8 cellular contexts compared by ENCODE assay signal in the genomic region with DNA sequence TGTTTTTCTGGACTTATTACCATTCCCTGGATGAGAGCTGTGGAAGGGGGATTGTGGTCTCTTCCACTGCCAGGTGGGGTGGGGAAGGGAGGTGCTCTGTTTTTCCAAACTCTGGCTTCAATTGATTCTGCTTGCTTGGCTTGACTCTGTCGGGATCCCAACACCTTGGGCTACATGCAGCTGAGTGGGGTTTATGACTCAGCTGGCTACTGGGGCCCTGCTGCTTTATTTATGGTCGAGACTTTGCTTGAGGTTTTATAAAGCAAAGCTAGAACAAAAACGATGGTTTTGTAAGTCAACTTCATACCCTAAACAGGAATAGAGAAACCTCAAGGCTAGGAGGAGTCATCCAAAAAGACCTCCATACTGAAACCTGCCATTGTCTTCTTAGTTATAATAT.
A peak's percentile ranks its signal among the peaks of the same experiment; 100 is the strongest.
DNase-seq lines count a peak whose midpoint lies in the region; ATAC-seq and TF ChIP-seq lines count a peak whose summit lies in the region.

No MANE protein-coding gene starts in this region.

- in situ Hi-C loops in transverse colon (cut with MboI; ENCODE audit: low pct_ligation_motif_present in 1 of 4, low pct_unique_long_range_greater_than_20kb in 1 of 4, low sequenced_read_pairs in 3 of 4): no loop called here

- H3K4me1 ChIP-seq in ascending aorta (peaks cover 28 to 75% of the 10 kb centered on the region in 2 donors), transverse colon (peaks cover 12 to 39% (median 26%) of the 10 kb centered on the region in 4 donors)

- H3K4me1 Mint-ChIP-seq in activated CD4-positive, alpha-beta T cell treated with anti-CD3 and anti-CD28 coated beads, Interleukin-2, amount 10 ng/mL, durations not matched to agents 24 days and 14 days: peaks cover 28% of the 10 kb centered on the region
- peaks cover 23 to 39% of the 10 kb centered on the region in 2 donors for H3K4me1 Mint-ChIP-seq in stimulated activated naive B cell treated with anti-CD40 and anti-IgM and Interleukin-4, amounts not matched to agents 10 μg/mL and 1 μg/mL and 100 μg/mL, for 72 hours

- no peaks in the 10 kb centered on the region for H3K9me3 ChIP-seq in ascending aorta
- H3K9me3 ChIP-seq in transverse colon: no peaks in the 10 kb centered on the region

- 59 to 76% methylated on average over 3 of the region's 3 CpGs for WGBS in transverse colon (ENCODE audit: low coverage in 1 of 2), 2 donors

- H3K9me3 Mint-ChIP-seq in activated CD4-positive, alpha-beta T cell treated with anti-CD3 and anti-CD28 coated beads, Interleukin-2, amount 10 ng/mL, durations not matched to agents 24 days and 14 days: no peaks in the 10 kb centered on the region
- no peaks in the 10 kb centered on the region for H3K9me3 Mint-ChIP-seq in stimulated activated naive B cell treated with anti-CD40 and anti-IgM and Interleukin-4, amounts not matched to agents 10 μg/mL and 1 μg/mL and 100 μg/mL, for 72 hours

- TF ChIP-seq EP300 in transverse colon (IDR thresholded peaks at IDR 0.05; ENCODE audit: low read depth): no peak

- H3K36me3 ChIP-seq in ascending aorta (no peaks in the 10 kb centered on the region), transverse colon (no peaks in the 10 kb centered on the region)

- peaks cover 36% of the 10 kb centered on the region for H3K36me3 Mint-ChIP-seq in activated CD4-positive, alpha-beta T cell treated with anti-CD3 and anti-CD28 coated beads, Interleukin-2, amount 10 ng/mL, durations not matched to agents 24 days and 14 days (ENCODE audit: low read depth)
- H3K36me3 Mint-ChIP-seq in stimulated activated naive B cell treated with anti-CD40 and anti-IgM and Interleukin-4, amounts not matched to agents 10 μg/mL and 1 μg/mL and 100 μg/mL, for 72 hours: peaks cover 32 to 56% of the 10 kb centered on the region in 2 donors

- H3K27ac ChIP-seq in ascending aorta: peak overlapping the region; percentile 94 to 96
- H3K27ac ChIP-seq in transverse colon: no peak overlapping the region

- TF ChIP-seq CTCF in ascending aorta (IDR thresholded peaks at IDR 0.05) (no peak), transverse colon (IDR thresholded peaks at IDR 0.05) (no peak)

- no peak overlapping the region for H3K4me3 Mint-ChIP-seq in activated CD4-positive, alpha-beta T cell treated with anti-CD3 and anti-CD28 coated beads, Interleukin-2, amount 10 ng/mL, durations not matched to agents 24 days and 14 days
- no peak overlapping the region for H3K4me3 Mint-ChIP-seq in stimulated activated naive B cell treated with anti-CD40 and anti-IgM and Interleukin-4, amounts not matched to agents 10 μg/mL and 1 μg/mL and 100 μg/mL, for 72 hours

- TF ChIP-seq POLR2A in transverse colon (IDR thresholded peaks at IDR 0.05): no peak

- H3K4me3 ChIP-seq in ascending aorta (peak overlapping the region in 1 of 2 donors; percentile 53), transverse colon (no peak overlapping the region)

- peak; percentile 46 for ATAC-seq in HG03565 (IDR thresholded peaks at IDR 0.05; ENCODE audit: unreplicated experiment)
- ATAC-seq in stimulated activated naive B cell treated with anti-CD40 and anti-IgM and Interleukin-4, amounts not matched to agents 10 μg/mL and 1 μg/mL and 100 μg/mL, for 72 hours (replicated peaks): peak; percentile 86 to 88

- H3K27ac Mint-ChIP-seq in activated CD4-positive, alpha-beta T cell treated with anti-CD3 and anti-CD28 coated beads, Interleukin-2, amount 10 ng/mL, durations not matched to agents 24 days and 14 days: peak overlapping the region; percentile 45
- no peak overlapping the region for H3K27ac Mint-ChIP-seq in stimulated activated naive B cell treated with anti-CD40 and anti-IgM and Interleukin-4, amounts not matched to agents 10 μg/mL and 1 μg/mL and 100 μg/mL, for 72 hours

- intact Hi-C loops in activated CD4-positive, alpha-beta T cell treated with anti-CD3 and anti-CD28 coated beads, Interleukin-2, amount 10 ng/mL, durations not matched to agents 24 days and 14 days (cut with micrococcal nuclease): loop anchor here (1.0 to 5.0 kb wide), 5 partner anchors 37 to 205 kb away; partner anchors contain the start of gene AOPEP
- intact Hi-C loops in ascending aorta (cut with DNase I): loop anchor here (5.0 kb wide), 1 partner anchor 220 kb away; no protein-coding TSS in a partner anchor
- intact Hi-C loops in transverse colon (cut with DNase I; ENCODE audit: low total_unique reads): no loop called here

- peak; percentile 63 for DNase-seq in activated CD4-positive, alpha-beta T cell treated with anti-CD3 and anti-CD28 coated beads, Interleukin-2, amount 10 ng/mL, durations not matched to agents 24 days and 14 days
- DNase-seq in activated CD4-positive, alpha-beta T cell treated with anti-CD3 and anti-CD28 coated beads, Interleukin-2, amount 50 U/mL, for 4 hours: no peak
- DNase-seq in ascending aorta (ENCODE audit: low spot score in 2 of 2) (no peak), NCI-H510A (lab: John Stamatoyannopoulos, UW) (no peak), NCI-H1694 treated with DMSO at 0.1 percent for 48 hours (lab: John Stamatoyannopoulos, UW) (no peak), transverse colon (no peak)
- no peak for DNase-seq in stimulated activated naive B cell treated with anti-CD40 and anti-IgM and Interleukin-4, amounts not matched to agents 10 μg/mL and 1 μg/mL and 100 μg/mL, for 72 hours

- H3K27me3 ChIP-seq in ascending aorta: no peaks in the 10 kb centered on the region
- H3K27me3 ChIP-seq in transverse colon: no peaks in the 10 kb centered on the region

- no peaks in the 10 kb centered on the region for H3K27me3 Mint-ChIP-seq in activated CD4-positive, alpha-beta T cell treated with anti-CD3 and anti-CD28 coated beads, Interleukin-2, amount 10 ng/mL, durations not matched to agents 24 days and 14 days
- H3K27me3 Mint-ChIP-seq in stimulated activated naive B cell treated with anti-CD40 and anti-IgM and Interleukin-4, amounts not matched to agents 10 μg/mL and 1 μg/mL and 100 μg/mL, for 72 hours: no peaks in the 10 kb centered on the region

Comparison
In these comparisons a context has a peak if more than half of its experiments do, and no peak if none do; other contexts are left out.
1. H3K27ac ChIP-seq: peak in ascending aorta (2 of 2); none in transverse colon (0 of 4).